ENCODE assay signal across 12 cellular contexts in genomic region chr12:112837629-112838191, GRCh38. TPM values are rescaled to one million over a fixed set of nuclear protein-coding genes. Genes with fewer than 3 reads are reported as not detected.
DNase-seq lines count a peak whose midpoint lies in the region; ATAC-seq and TF ChIP-seq lines count a peak whose summit lies in the region.
"Had no signal": no experiment of that assay in that cellular context is flagged by ENCODE, and none has a peak within 500 bp of the region (broad histone marks: within the 10 kb centered on the region; RNA-seq: fewer than 3 reads in every experiment).

No MANE protein-coding gene starts in this region.

- POLR2A ChIA-PET in HCT116 (lab: Charles Lee): no interaction called here

- H3K27me3 Mint-ChIP-seq in T-helper 17 cell: peaks cover 45% of the 10 kb centered on the region

- H3K4me1 ChIP-seq in HCT116 (ENCODE audit: control insufficient read depth in 1 of 2, insufficient read depth in 2 of 2, low read length in 2 of 2) (peaks cover 0 to 24% of the 10 kb centered on the region in 2 experiments; a peak in 2 of 4 replicates), foreskin keratinocyte (peaks cover 10% of the 10 kb centered on the region)

- H3K36me3 Mint-ChIP-seq in T-helper 17 cell (ENCODE audit: low read depth): peaks cover 2% of the 10 kb centered on the region

- no TSS peak for BruUV-seq in HCT116 (replicated peaks; lab: Mats Ljungman, UMichigan)

- intact Hi-C loops in HCT116 (cut with micrococcal nuclease): loop anchor here (1.0 kb wide), 1 partner anchor 18 kb away; no protein-coding TSS in a partner anchor

- RAD21 ChIA-PET in HCT116 (lab: Charles Lee; ENCODE audit: low non-redundant PET in 1 of 2, low total read pairs in 2 of 2, uncharacterized antibody in 2 of 2, unreplicated experiment in 2 of 2): no interaction called here

- peak overlapping the region; percentile 19 for H3K4me3 Mint-ChIP-seq in T-helper 17 cell

- CTCF ChIA-PET in HCT116 (lab: Charles Lee): interaction anchor here (1.6 kb wide), 1 partner anchor 14 kb away, joined by 4 read pairs; no protein-coding TSS in a partner anchor

- H4K20me1 ChIP-seq in HCT116 (ENCODE audit: insufficient read depth): no peaks in the 10 kb centered on the region

- ATAC-seq in HCT116 (peak; percentile 38), T-helper 17 cell (no peak), foreskin keratinocyte (peak; percentile 88)

- H3K27me3 ChIP-seq in HCT116 (ENCODE audit: insufficient read depth, low read length): peaks cover 10% of the 10 kb centered on the region; the same call in 1 of the 2 replicates
- no peaks in the 10 kb centered on the region for H3K27me3 ChIP-seq in foreskin keratinocyte

- no peak overlapping the region for H3K9ac ChIP-seq in HCT116 (ENCODE audit: low read length)

- H3K27ac Mint-ChIP-seq in T-helper 17 cell: no peak overlapping the region

- DNase-seq in AG08395 (ENCODE audit: low spot score): peak; percentile 31
- no peak for DNase-seq in HCT116 (ENCODE audit: low read depth, low spot score)
- no peak for DNase-seq in T-helper 17 cell
- DNase-seq in foreskin keratinocyte: peak; percentile 46 to 72
- no peak for DNase-seq in stimulated activated naive CD4-positive, alpha-beta T cell treated with Interleukin-2 at 50 U/mL for 16 hours (lab: John Stamatoyannopoulos, UW)
- DNase-seq in effector CD4-positive, alpha-beta T cell: no peak
- no peak for DNase-seq in cerebellar nuclear complex (lab: John Stamatoyannopoulos, UW)
- DNase-seq in stimulated activated CD4-positive, alpha-beta T cell treated with anti-CD3 and anti-CD28 coated beads, Interleukin-12 subunit alpha, Interleukin-12 subunit beta, amount 100 ng/mL, for 4 hours: no peak
- DNase-seq: anterior cingulate cortex, NCI-H524, sigmoid colon, T-helper 2 cell had no signal

- peak overlapping the region; percentile 22 for H2AFZ ChIP-seq in HCT116 (ENCODE audit: low read depth, low read length, poor library complexity, severe bottlenecking)

- no peak for TF ChIP-seq RAD21 in HCT116 (IDR thresholded peaks at IDR 0.05; ENCODE audit: low read depth)

- H3K9me2 ChIP-seq in HCT116 (ENCODE audit: insufficient read depth): no peaks in the 10 kb centered on the region

- no peaks in the 10 kb centered on the region for H3K79me2 ChIP-seq in HCT116 (ENCODE audit: insufficient read depth, low read length)

- no peaks in the 10 kb centered on the region for H3K9me3 ChIP-seq in HCT116 (ENCODE audit: control insufficient read depth in 1 of 2, insufficient read depth in 1 of 2, low read depth in 1 of 2, low read length in 2 of 2)
- H3K9me3 ChIP-seq in T-helper 17 cell (ENCODE audit: control insufficient read depth, low read length, poor library complexity, severe bottlenecking): no peaks in the 10 kb centered on the region
- H3K9me3 ChIP-seq: sigmoid colon had no signal

- no peaks in the 10 kb centered on the region for H3K4me1 Mint-ChIP-seq in T-helper 17 cell

- H3K4me3 ChIP-seq in HCT116 (replicated peaks in 1 of 2; ENCODE audit: low read depth in 1 of 2, low read length in 2 of 2): no peak overlapping the region
- H3K4me3 ChIP-seq: sigmoid colon had no signal

- TF ChIP-seq CTCF in HCT116 (IDR thresholded peaks at IDR 0.05 in 2 of 3, conservative IDR thresholded peaks at IDR 0.05 in 1 of 3; ENCODE audit: borderline replicate concordance in 1 of 3, insufficient read depth in 1 of 3, low read depth in 2 of 3, low read length in 2 of 3): no peak
- TF ChIP-seq CTCF in foreskin keratinocyte (conservative IDR thresholded peaks at IDR 0.05): no peak

- H3K36me3 ChIP-seq in HCT116 (ENCODE audit: control insufficient read depth in 1 of 2, insufficient read depth in 2 of 2, low read length in 2 of 2): no peaks in the 10 kb centered on the region
- H3K36me3 ChIP-seq: sigmoid colon had no signal

- H3K4me2 ChIP-seq in HCT116 (ENCODE audit: low read length): peak overlapping the region; percentile 50; the same call in 1 of the 2 replicates

- no peak overlapping the region for H3K27ac ChIP-seq in HCT116 (ENCODE audit: low read depth, low read length)
- H3K27ac ChIP-seq in foreskin keratinocyte: no peak overlapping the region
- H3K27ac ChIP-seq: sigmoid colon had no signal

- no peak for TF ChIP-seq POLR2A in HCT116 (IDR thresholded peaks at IDR 0.05; ENCODE audit: borderline replicate concordance, extremely low read depth, insufficient read depth, insufficient read length)

TF ChIP-seq in HCT116, 20 proteins besides CTCF, POLR2A, EP300 and RAD21:
- 0 out of 2 replicates have a peak, but pooled peaks have one; percentile 16 for TF ChIP-seq FOSL1 (IDR thresholded peaks at IDR 0.05; ENCODE audit: low read depth)
- TF ChIP-seq POLR2AphosphoS5 (IDR thresholded peaks at IDR 0.05; ENCODE audit: low read depth, low read length): no peak
TF ChIP-seq in HCT116: peak in this region for 1.

RNA-seq across cellular contexts. Expression of gene RPH3A, which starts 46.2 kb away (rescaled TPM):
- total RNA-seq in HCT116 (2021; ENCODE audit: unreplicated experiment): 0.52 TPM
- 0.10 and 0.13 TPM in 2 replicates for polyA plus RNA-seq in HCT116 (2012)
- total RNA-seq in T-helper 17 cell: under 1 TPM; 0.27 to 0.86 TPM
- not detected in 2 replicates for total RNA-seq in foreskin keratinocyte
- not detected in 2 replicates for polyA plus RNA-seq in foreskin keratinocyte

Comparison
In these comparisons a context has a peak if more than half of its experiments do, and no peak if none do; other contexts are left out.
1. DNase-seq: peak in AG08395 (single experiment) and foreskin keratinocyte (2 of 2); none in HCT116 (single experiment), T-helper 17 cell (0 of 3), stimulated activated naive CD4-positive, alpha-beta T cell treated with Interleukin-2 at 50 U/mL for 16 hours (single experiment), effector CD4-positive, alpha-beta T cell (single experiment), cerebellar nuclear complex (0 of 2) and stimulated activated CD4-positive, alpha-beta T cell treated with anti-CD3 and anti-CD28 coated beads, Interleukin-12 subunit alpha, Interleukin-12 subunit beta, amount 100 ng/mL, for 4 hours (single experiment).